ENCODE assay signal across 11 cellular contexts in the genomic region with DNA sequence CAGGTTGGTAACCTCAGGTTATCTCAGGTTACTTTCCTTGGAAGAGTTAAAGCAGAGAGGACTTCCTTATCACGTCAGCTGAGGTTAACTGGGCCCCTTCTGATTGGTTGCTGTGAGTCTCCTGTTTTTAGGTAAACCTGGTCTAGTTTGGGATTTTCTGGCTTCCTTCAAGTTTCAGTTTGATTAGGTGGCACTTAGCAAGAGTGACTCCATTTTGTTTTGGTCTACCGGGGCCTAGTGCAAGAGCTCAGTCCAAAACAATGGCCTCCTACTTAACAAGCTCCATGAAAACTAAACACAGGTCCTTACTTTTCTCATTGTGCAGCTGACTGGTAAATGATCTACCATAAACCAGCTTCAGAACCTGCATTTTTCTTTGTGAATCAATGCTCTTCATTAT.
"Had no signal": no experiment of that assay in that cellular context is flagged by ENCODE, and none has a peak within 500 bp of the region (broad histone marks: within the 10 kb centered on the region; RNA-seq: fewer than 3 reads in every experiment).

No MANE protein-coding gene starts in this region.

- H2AFZ ChIP-seq: GM23248, GM23338 had no signal

- H3K4me3 ChIP-seq: GM23248, GM23338, HAP-1 had no signal

- H3K4me2 ChIP-seq: GM23338 had no signal

- FAIRE-seq: H1, H54 had no signal

- H3K27ac Mint-ChIP-seq: GM23338, H9, HFFc6 had no signal

- H3K27ac ChIP-seq: GM23248 had no signal

- DNase-seq: GM23248, GOT3, H7, H9, HCEC 1CT, HFFc6 had no signal

- H3K4me1 ChIP-seq: HAP-1 had no signal

- H3K9ac ChIP-seq: GM23248 had no signal

- H3K36me3 ChIP-seq: HAP-1 had no signal

- H3K9me3 ChIP-seq: HAP-1 had no signal

- H3K4me3 Mint-ChIP-seq: GM23338, H9, HFFc6 had no signal

- ATAC-seq: GM23338, HCT116 had no signal
